ENCODE assay signal across 11 cellular contexts in genomic region chr7:27193335-27194001, GRCh38. TPM values are rescaled to one million over a fixed set of nuclear protein-coding genes. Genes with fewer than 3 reads are reported as not detected.
DNase-seq lines count a peak whose midpoint lies in the region; ATAC-seq and TF ChIP-seq lines count a peak whose summit lies in the region.
"Had no signal": no experiment of that assay in that cellular context is flagged by ENCODE, and none has a peak within 500 bp of the region (broad histone marks: within the 10 kb centered on the region; RNA-seq: fewer than 3 reads in every experiment).

No MANE protein-coding gene starts in this region.

- H4K20me1 ChIP-seq in IMR-90 (ENCODE audit: insufficient read depth, low read length) = peaks cover 4% of the 10 kb centered on the region; the same call in 1 of the 2 replicates

- H3K56ac ChIP-seq in IMR-90 (ENCODE audit: extremely low read depth, insufficient read depth, low read length) = no peak overlapping the region

- no peak overlapping the region for H3K27ac Mint-ChIP-seq in CD14-positive monocyte

- no peak overlapping the region for H2BK15ac ChIP-seq in IMR-90 (ENCODE audit: low read depth, low read length)

- intact Hi-C loops in CD14-positive monocyte (cut with micrococcal nuclease) = loop anchor here (5.0 to 10.0 kb wide), 3 partner anchors 384 to 731 kb away; no protein-coding TSS in a partner anchor
- intact Hi-C loops in IMR-90 (cut with micrococcal nuclease) = loop anchor here (10.0 kb wide), 4 partner anchors 551 to 1911 kb away; partner anchors contain the start of gene TAX1BP1
- intact Hi-C loops in prostate gland (cut with DNase I) = no loop called here

- ATAC-seq in IMR-90 (ENCODE audit: low read depth) (no peak), GM19455 (IDR thresholded peaks at IDR 0.05; ENCODE audit: unreplicated experiment) (no peak)

- no peak overlapping the region for H3K27ac ChIP-seq in IMR-90 (ENCODE audit: insufficient read depth, low read length)
- peak overlapping the region; percentile 96 to 97 for H3K27ac ChIP-seq in prostate gland
- H3K27ac ChIP-seq: dorsolateral prefrontal cortex had no signal

- H3K4me3 Mint-ChIP-seq in CD14-positive monocyte = peak overlapping the region; percentile 71 to 89

- H4K5ac ChIP-seq in IMR-90 (ENCODE audit: low read depth, low read length) = no peak overlapping the region

- H3K27me3 ChIP-seq in IMR-90 (ENCODE audit: control insufficient read depth, insufficient read depth, low read length) (peaks cover 88% of the 10 kb centered on the region), prostate gland (replicated peaks; ENCODE audit: insufficient read depth) (no peaks in the 10 kb centered on the region), MG63 (peaks cover 7% of the 10 kb centered on the region; the same call in 1 of the 2 replicates)

- TF ChIP-seq RAD21 in IMR-90 (IDR thresholded peaks at IDR 0.05; ENCODE audit: low read length) = no peak

- no peak overlapping the region for H4K8ac ChIP-seq in IMR-90 (ENCODE audit: low read depth in 2 of 2, low read length in 2 of 2)

- no peak overlapping the region for H3K18ac ChIP-seq in IMR-90 (ENCODE audit: low read depth, low read length)

- no peaks in the 10 kb centered on the region for H3K79me1 ChIP-seq in IMR-90 (ENCODE audit: low read depth in 1 of 2, low read length in 2 of 2)

- peaks cover 91 to 94% (median 93%) of the 10 kb centered on the region in 3 donors for H3K27me3 Mint-ChIP-seq in CD14-positive monocyte (ENCODE audit: low read depth in 3 of 3)

- no peaks in the 10 kb centered on the region; the same call in 1 of the 2 replicates for H3K4me1 ChIP-seq in IMR-90 (ENCODE audit: control insufficient read depth, insufficient read depth, low read length)
- peaks cover 16% of the 10 kb centered on the region for H3K4me1 ChIP-seq in prostate gland (replicated peaks)

- H3K4me3 ChIP-seq in IMR-90 (ENCODE audit: insufficient read depth, low read depth, low read length) (no peak overlapping the region), epithelial cell of proximal tubule (ENCODE audit: low read depth, low read length) (peak overlapping the region; percentile 33), prostate gland (peak overlapping the region; percentile 76 to 81), MG63 (no peak overlapping the region)

- 22% methylated on average over 15 of the region's 29 CpGs; no CpG with 5 or more reads in 1 of the 2 experiments for WGBS in IMR-90 (ENCODE audit: extremely low coverage in 2 of 2, insufficient read length in 1 of 2), 2 experiments
- 5% methylated on average over 29 of the region's 29 CpGs for WGBS in prostate gland

- TF ChIP-seq POLR2A in IMR-90 (IDR thresholded peaks at IDR 0.05; ENCODE audit: low read depth, low read length) (no peak), prostate gland (IDR thresholded peaks at IDR 0.05) (no peak)

- no peak overlapping the region for H3K4me2 ChIP-seq in IMR-90 (ENCODE audit: low read depth, low read length)

- no peak overlapping the region for H4K91ac ChIP-seq in IMR-90 (ENCODE audit: insufficient read depth, low read depth, low read length)

- H3K14ac ChIP-seq in IMR-90 (replicated peaks; ENCODE audit: low read depth, low read length) = no peak overlapping the region

- DNase-seq in CD14-positive monocyte (ENCODE audit: low spot score) = no peak
- DNase-seq in IMR-90 = no peak
- DNase-seq in epithelial cell of proximal tubule (ENCODE audit: low read depth) = no peak
- peak; percentile 33 for DNase-seq in prostate gland (ENCODE audit: low spot score)
- no peak for DNase-seq in NCI-H1436 (lab: John Stamatoyannopoulos, UW)
- no peak for DNase-seq in MG63
- DNase-seq in NCI-H2029 (lab: John Stamatoyannopoulos, UW) = no peak
- DNase-seq: activated CD4-positive, alpha-beta T cell treated with anti-CD3 and anti-CD28 coated beads, Interleukin-2, amount 50 U/mL, for 48 hours; Karpas-422 had no signal

- peaks cover 8 to 21% of the 10 kb centered on the region in 2 donors for H3K36me3 Mint-ChIP-seq in CD14-positive monocyte

- no peak overlapping the region for H3K4ac ChIP-seq in IMR-90 (ENCODE audit: low read depth, low read length)

- in situ Hi-C loops in IMR-90 (cut with MboI; ENCODE audit: low sequenced_read_pairs) = loop anchor here (10.0 kb wide), 1 partner anchor 881 kb away; no protein-coding TSS in a partner anchor

- H3K9ac ChIP-seq in IMR-90 (ENCODE audit: low read depth, low read length) = no peak overlapping the region

- peak overlapping the region; percentile 36 for H2AFZ ChIP-seq in IMR-90 (replicated peaks; ENCODE audit: low read length, poor library complexity)

- peaks cover 50% of the 10 kb centered on the region for H3K4me1 Mint-ChIP-seq in CD14-positive monocyte

- no peak overlapping the region for H2AK9ac ChIP-seq in IMR-90 (replicated peaks; ENCODE audit: low read depth, low read length, poor library complexity)

- no peak overlapping the region for H2AK5ac ChIP-seq in IMR-90 (ENCODE audit: low read depth, low read length)

- dilution Hi-C loops in IMR-90 (cut with HindIII; ENCODE audit: low sequenced_read_pairs, unreplicated experiment) = no loop called here

- TF ChIP-seq CTCF in CD14-positive monocyte (IDR thresholded peaks at IDR 0.05) = no peak
- TF ChIP-seq CTCF in IMR-90 (conservative IDR thresholded peaks at IDR 0.05; ENCODE audit: low read depth, low read length) = no peak
- no peak for TF ChIP-seq CTCF in epithelial cell of proximal tubule (conservative IDR thresholded peaks at IDR 0.05; ENCODE audit: low read depth, low read length)
- no peak for TF ChIP-seq CTCF in prostate gland (IDR thresholded peaks at IDR 0.05)

- H2BK20ac ChIP-seq in IMR-90 (ENCODE audit: low read depth, low read length) = no peak overlapping the region

- 0 out of 2 replicates have a peak overlapping the region, but pooled peaks have one; percentile 3 for H3K23ac ChIP-seq in IMR-90 (ENCODE audit: low read depth, low read length)

- no peak overlapping the region for H2BK5ac ChIP-seq in IMR-90 (ENCODE audit: low read depth, low read length, poor library complexity, severe bottlenecking)

- CTCF ChIA-PET in IMR-90 (lab: Yijun Ruan, JAX) = interaction anchor here (1.3 kb wide), 1 partner anchor 581 kb away, joined by 3 read pairs; no protein-coding TSS in a partner anchor

- H3K36me3 ChIP-seq in IMR-90 (ENCODE audit: control insufficient read depth, insufficient read depth, low read length) (no peaks in the 10 kb centered on the region), prostate gland (no peaks in the 10 kb centered on the region), MG63 (no peaks in the 10 kb centered on the region)

- H3K9me3 Mint-ChIP-seq in CD14-positive monocyte = peaks cover 0 to 51% (median 26%) of the 10 kb centered on the region in 7 donors

- POLR2A ChIA-PET in IMR-90 (lab: Charles Lee; ENCODE audit: unreplicated experiment) = no interaction called here

- H3K9me3 ChIP-seq in IMR-90 (ENCODE audit: control insufficient read depth, insufficient read depth, low read length) = peaks cover 12% of the 10 kb centered on the region; the same call in 1 of the 2 replicates
- no peaks in the 10 kb centered on the region for H3K9me3 ChIP-seq in prostate gland
- H3K9me3 ChIP-seq in MG63 = no peaks in the 10 kb centered on the region

- H3K9me1 ChIP-seq in IMR-90 (ENCODE audit: insufficient read depth, low read length) = no peaks in the 10 kb centered on the region

- BruUV-seq in IMR-90 (replicated peaks; lab: Mats Ljungman, UMichigan) = no TSS peak

- no peak overlapping the region for H2BK120ac ChIP-seq in IMR-90 (ENCODE audit: low read depth, low read length)

TF ChIP-seq in IMR-90, 13 proteins besides CTCF, POLR2A, EP300 and RAD21 (continues in another document):
- no peak for TF ChIP-seq MAFK (IDR thresholded peaks at IDR 0.05; ENCODE audit: low read depth, low read length)

RNA-seq across cellular contexts. Expression of gene HOXA13, which starts 6.4 kb away (rescaled TPM):
- polyA plus RNA-seq in CD14-positive monocyte = not detected
- not detected in 2 replicates for total RNA-seq in IMR-90 (2012; rRNA removed)
- not detected in 2 replicates for polyA plus RNA-seq in IMR-90 (2012; rRNA removed)
- not detected in 2 replicates for polyA plus RNA-seq in IMR-90 (2012; cell fraction: cytosol; rRNA removed)
- not detected in 2 replicates for polyA plus RNA-seq in IMR-90 (2012; cell fraction: nucleus; rRNA removed; ENCODE audit: low replicate concordance)
- total RNA-seq in epithelial cell of proximal tubule = not detected in 2 replicates
- total RNA-seq in prostate gland = 10 to 100 TPM; 19.1 to 50.4 TPM
- total RNA-seq in MG63 (2014; rRNA removed; shearing (Covaris generic); ENCODE audit: low replicate concordance) = 0.30 and 1.5 TPM in 2 replicates

RNA-seq across cellular contexts. Expression of gene HOXA11, which starts 8.4 kb away (rescaled TPM):
- polyA plus RNA-seq in CD14-positive monocyte (not detected), IMR-90 (2012; rRNA removed) (0.04 and 0.05 TPM in 2 replicates)
- total RNA-seq in IMR-90 (2012; rRNA removed) (not detected in 2 replicates), epithelial cell of proximal tubule (10.7 and 12.5 TPM in 2 replicates), prostate gland (1 to 10 TPM; 8.5 to 9.8 TPM)
- 0.05 TPM in 1 of 2 replicates, not detected in the other for polyA plus RNA-seq in IMR-90 (2012; cell fraction: cytosol; rRNA removed)
- polyA plus RNA-seq in IMR-90 (2012; cell fraction: nucleus; rRNA removed; ENCODE audit: low replicate concordance) = 0.04 TPM in 1 of 2 replicates, not detected in the other
- total RNA-seq in MG63 (2014; rRNA removed; shearing (Covaris generic); ENCODE audit: low replicate concordance) = 3.2 and 3.7 TPM in 2 replicates
- total RNA-seq: dorsolateral prefrontal cortex had no signal

RNA-seq across cellular contexts. Expression of gene HOXA10, which starts 19.3 kb away (rescaled TPM):
- polyA plus RNA-seq in CD14-positive monocyte = 1 to 10 TPM in 1 of 2 donors, under 1 TPM in 1; 0.33 to 3.2 TPM
- 0.18 and 0.28 TPM in 2 replicates for total RNA-seq in IMR-90 (2012; rRNA removed)
- 0.10 TPM in 2 replicates for polyA plus RNA-seq in IMR-90 (2012; rRNA removed)
- 0.05 and 0.30 TPM in 2 replicates for polyA plus RNA-seq in IMR-90 (2012; cell fraction: cytosol; rRNA removed)
- polyA plus RNA-seq in IMR-90 (2012; cell fraction: nucleus; rRNA removed; ENCODE audit: low replicate concordance) = 0.04 and 0.19 TPM in 2 replicates
- 36.7 and 51.7 TPM in 2 replicates for total RNA-seq in epithelial cell of proximal tubule
- total RNA-seq in prostate gland = 10 to 100 TPM; 25.8 to 65.6 TPM
- total RNA-seq in MG63 (2014; rRNA removed; shearing (Covaris generic); ENCODE audit: low replicate concordance) = 18.0 and 26.7 TPM in 2 replicates

RNA-seq across cellular contexts. Expression of gene HOXA9, which starts 28.1 kb away (rescaled TPM):
- polyA plus RNA-seq in CD14-positive monocyte = 1 to 10 TPM in 1 of 2 donors, under 1 TPM in 1; 0.55 to 1.9 TPM
- total RNA-seq in IMR-90 (2012; rRNA removed) = 0.18 and 0.28 TPM in 2 replicates
- polyA plus RNA-seq in IMR-90 (2012; rRNA removed) = 0.32 and 0.59 TPM in 2 replicates
- polyA plus RNA-seq in IMR-90 (2012; cell fraction: cytosol; rRNA removed) = 0.10 and 0.26 TPM in 2 replicates
- polyA plus RNA-seq in IMR-90 (2012; cell fraction: nucleus; rRNA removed; ENCODE audit: low replicate concordance) = 0.59 and 0.63 TPM in 2 replicates
- 82.4 and 104 TPM in 2 replicates for total RNA-seq in epithelial cell of proximal tubule
- 10 to 100 TPM; 14.7 to 57.0 TPM for total RNA-seq in prostate gland
- total RNA-seq in MG63 (2014; rRNA removed; shearing (Covaris generic); ENCODE audit: low replicate concordance) = 25.4 and 29.9 TPM in 2 replicates
- total RNA-seq: dorsolateral prefrontal cortex had no signal

RNA-seq across cellular contexts. Expression of gene HOXA7, which starts 37.0 kb away (rescaled TPM):
- polyA plus RNA-seq in CD14-positive monocyte (not detected), IMR-90 (2012; rRNA removed) (1.7 TPM in 2 replicates)
- total RNA-seq in IMR-90 (2012; rRNA removed) (under 0.01 and 0.18 TPM in 2 replicates), epithelial cell of proximal tubule (21.4 and 27.9 TPM in 2 replicates), prostate gland (1 to 10 TPM; 2.2 to 4.6 TPM)
- polyA plus RNA-seq in IMR-90 (2012; cell fraction: cytosol; rRNA removed) = 2.0 and 2.2 TPM in 2 replicates
- 0.51 and 0.71 TPM in 2 replicates for polyA plus RNA-seq in IMR-90 (2012; cell fraction: nucleus; rRNA removed; ENCODE audit: low replicate concordance)
- total RNA-seq in MG63 (2014; rRNA removed; shearing (Covaris generic); ENCODE audit: low replicate concordance) = 0.95 and 1.7 TPM in 2 replicates
- total RNA-seq: dorsolateral prefrontal cortex had no signal

Comparison
In these comparisons a context has a peak if more than half of its experiments do, and no peak if none do; other contexts are left out.
1. H3K4me3 ChIP-seq: peak in epithelial cell of proximal tubule (single experiment) and prostate gland (2 of 2); none in IMR-90 (single experiment) and MG63 (single experiment).
2. RNA of gene HOXA10, which starts 19.3 kb away (total RNA-seq): 25.8 to 65.6 TPM in prostate gland, 36.7 to 51.7 TPM in epithelial cell of proximal tubule and 18.0 to 26.7 TPM in MG63; 0.18 to 0.28 TPM in IMR-90; every median in the first group is over 10 times any median in the second.